ENCODE assay signal across 23 cellular contexts in the genomic region with DNA sequence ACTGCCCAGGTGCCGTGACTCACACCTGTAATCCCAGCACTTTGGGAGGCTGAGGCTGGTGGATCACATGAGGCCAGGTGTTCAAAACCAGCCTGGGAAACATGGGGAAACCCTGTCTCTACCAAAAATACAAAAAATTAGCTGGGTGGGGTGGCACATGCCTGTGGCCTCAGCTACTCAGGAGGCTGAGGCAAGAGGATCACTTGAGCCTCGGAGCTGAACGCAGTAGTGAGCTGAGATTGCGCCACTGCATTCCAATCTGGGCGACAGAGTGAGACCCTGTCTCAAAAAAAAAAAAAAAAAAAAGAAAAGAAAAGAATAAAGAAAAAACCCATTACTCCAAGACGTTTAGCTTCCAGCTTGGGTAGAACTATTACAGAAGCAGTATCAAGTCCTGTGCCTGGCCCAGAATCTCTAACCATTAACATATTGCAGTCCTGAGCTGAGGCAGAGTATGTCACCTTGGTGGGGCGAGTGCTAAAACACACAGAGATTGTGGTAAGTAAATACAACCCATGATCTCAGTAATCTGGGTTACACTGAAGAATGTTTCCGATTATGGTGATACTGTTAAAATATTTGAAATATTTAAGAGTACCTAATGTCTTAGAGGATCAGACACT.
"Had no signal": no experiment of that assay in that cellular context is flagged by ENCODE, and none has a peak within 500 bp of the region (broad histone marks: within the 10 kb centered on the region; RNA-seq: fewer than 3 reads in every experiment).

No MANE protein-coding gene starts in this region.

- FAIRE-seq: frontal cortex, keratinocyte, small intestine had no signal

- H3K27ac Mint-ChIP-seq: immature natural killer cell; mesothelial cell of epicardium; naive B cell; natural killer cell treated with Interleukin-12 subunit alpha and Interleukin-12 subunit beta and Interleukin-15 and Interleukin-18, amount 100 ng/mL, for 72 hours; stimulated activated naive B cell treated with anti-CD40 and anti-IgM and Interleukin-4, amounts not matched to agents 10 μg/mL and 1 μg/mL and 100 μg/mL, for 72 hours; stimulated activated naive CD8-positive, alpha-beta T cell treated with anti-CD3 and anti-CD28 coated beads, Interleukin-15, Interleukin-2, amounts not matched to agents 100 ng/mL and 50 ng/mL, for 24 hours had no signal

- H3K9ac ChIP-seq: parathyroid adenoma had no signal

- H3K36me3 ChIP-seq: neutrophil, prostate gland, suprapubic skin, transverse colon, vagina had no signal

- H3K27ac ChIP-seq: neutrophil, parathyroid adenoma, prostate gland, suprapubic skin, transverse colon, vagina had no signal

- H3K4me1 ChIP-seq: parathyroid adenoma, prostate gland, suprapubic skin, transverse colon, vagina had no signal

- H3K36me3 Mint-ChIP-seq: mesothelial cell of epicardium; natural killer cell treated with Interleukin-12 subunit alpha and Interleukin-12 subunit beta and Interleukin-15 and Interleukin-18, amount 100 ng/mL, for 72 hours had no signal

- H3K27me3 ChIP-seq: suprapubic skin, transverse colon, vagina had no signal

- H3K27me3 Mint-ChIP-seq: naive B cell; natural killer cell treated with Interleukin-12 subunit alpha and Interleukin-12 subunit beta and Interleukin-15 and Interleukin-18, amount 100 ng/mL, for 72 hours; stimulated activated naive B cell treated with anti-CD40 and anti-IgM and Interleukin-4, amounts not matched to agents 10 μg/mL and 1 μg/mL and 100 μg/mL, for 72 hours; stimulated activated naive CD8-positive, alpha-beta T cell treated with anti-CD3 and anti-CD28 coated beads, Interleukin-15, Interleukin-2, amounts not matched to agents 100 ng/mL and 50 ng/mL, for 24 hours had no signal

- H3K79me2 ChIP-seq: parathyroid adenoma had no signal

- H2AFZ ChIP-seq: parathyroid adenoma had no signal

- H3K9me3 ChIP-seq: mucosa of descending colon, neutrophil, prostate gland, suprapubic skin, transverse colon, vagina had no signal

- H3K4me3 Mint-ChIP-seq: immature natural killer cell; mesothelial cell of epicardium; naive B cell; natural killer cell treated with Interleukin-12 subunit alpha and Interleukin-12 subunit beta and Interleukin-15 and Interleukin-18, amount 100 ng/mL, for 72 hours; neural crest cell; stimulated activated naive B cell treated with anti-CD40 and anti-IgM and Interleukin-4, amounts not matched to agents 10 μg/mL and 1 μg/mL and 100 μg/mL, for 72 hours; stimulated activated naive CD8-positive, alpha-beta T cell treated with anti-CD3 and anti-CD28 coated beads, Interleukin-15, Interleukin-2, amounts not matched to agents 100 ng/mL and 50 ng/mL, for 24 hours had no signal

- H3K4me1 Mint-ChIP-seq: mesothelial cell of epicardium; neural crest cell; stimulated activated naive B cell treated with anti-CD40 and anti-IgM and Interleukin-4, amounts not matched to agents 10 μg/mL and 1 μg/mL and 100 μg/mL, for 72 hours had no signal

- DNase-seq: cortex of kidney; hypothalamus; immature natural killer cell; mesenchymal stem cell; mucosa of descending colon; naive B cell; right cardiac atrium; small intestine; stimulated activated CD4-positive, alpha-beta T cell treated with anti-CD3 and anti-CD28 coated beads, Interleukin-15, amount 100 ng/mL, for 24 hours; stimulated activated CD4-positive, alpha-beta T cell treated with anti-CD3 and anti-CD28 coated beads, Interleukin-2, amount 100 ng/mL, for 48 hours; stimulated activated naive B cell treated with anti-CD40 and anti-IgM and Interleukin-4, amounts not matched to agents 10 μg/mL and 1 μg/mL and 100 μg/mL, for 72 hours; transverse colon had no signal

- H3K4me3 ChIP-seq: mucosa of descending colon, prostate gland, suprapubic skin, transverse colon, vagina had no signal

- H3K9me3 Mint-ChIP-seq: immature natural killer cell; mesothelial cell of epicardium; naive B cell; natural killer cell treated with Interleukin-12 subunit alpha and Interleukin-12 subunit beta and Interleukin-15 and Interleukin-18, amount 100 ng/mL, for 72 hours; neural crest cell; stimulated activated naive B cell treated with anti-CD40 and anti-IgM and Interleukin-4, amounts not matched to agents 10 μg/mL and 1 μg/mL and 100 μg/mL, for 72 hours; stimulated activated naive CD8-positive, alpha-beta T cell treated with anti-CD3 and anti-CD28 coated beads, Interleukin-15, Interleukin-2, amounts not matched to agents 100 ng/mL and 50 ng/mL, for 24 hours had no signal

- ATAC-seq: mucosa of descending colon; natural killer cell treated with Interleukin-12 subunit alpha and Interleukin-12 subunit beta and Interleukin-15 and Interleukin-18, amount 100 ng/mL, for 72 hours; right cardiac atrium; stimulated activated naive B cell treated with anti-CD40 and anti-IgM and Interleukin-4, amounts not matched to agents 10 μg/mL and 1 μg/mL and 100 μg/mL, for 72 hours had no signal
